Comparison of ENCODE assay signal across 13 cellular contexts in the genomic region with DNA sequence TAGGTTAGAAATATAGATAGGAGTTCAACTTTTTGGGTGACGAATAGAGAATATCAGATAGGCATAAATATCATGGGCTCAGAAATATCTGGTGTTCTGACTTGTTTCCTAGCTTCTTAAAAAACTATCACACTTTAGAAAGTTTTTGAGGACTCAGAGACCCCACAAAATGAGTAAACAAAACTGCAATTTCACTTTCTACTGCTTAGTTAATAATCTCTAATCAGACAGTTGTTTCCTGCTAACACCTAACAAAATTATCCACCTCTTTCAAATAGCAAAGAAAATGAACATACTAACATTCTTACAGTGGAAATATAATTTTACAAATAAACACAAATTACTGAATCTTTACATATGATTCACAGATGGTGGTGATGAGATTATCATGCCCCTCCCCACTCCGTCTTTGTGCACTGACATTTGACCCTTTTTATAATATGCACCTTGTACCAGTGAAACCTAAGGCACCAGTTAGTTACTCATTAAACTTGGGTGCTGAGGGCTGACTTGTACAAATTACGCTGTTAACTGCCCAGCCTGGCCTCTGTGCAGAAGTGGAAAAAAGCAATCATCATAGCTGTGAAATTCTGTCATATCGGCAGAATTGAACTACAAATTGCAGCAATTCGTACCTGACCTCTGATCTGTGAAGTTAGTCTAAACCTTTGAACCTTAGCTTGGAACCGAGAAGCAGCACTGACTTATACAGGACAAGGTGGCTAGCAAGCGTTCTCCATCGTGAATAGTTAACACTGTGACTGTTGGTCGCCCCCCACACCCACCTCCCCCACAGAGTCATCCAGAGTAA.
DNase-seq lines count a peak whose midpoint lies in the region; ATAC-seq, FAIRE-seq and TF ChIP-seq lines count a peak whose summit lies in the region.
"Had no signal": no experiment of that assay in that cellular context is flagged by ENCODE, and none has a peak within 500 bp of the region (broad histone marks: within the 10 kb centered on the region; RNA-seq: fewer than 3 reads in every experiment).

No MANE protein-coding gene starts in this region.

- intact Hi-C loops in GM12878 (cut with micrococcal nuclease; ENCODE audit: unreplicated experiment), result no loop called here
- intact Hi-C loops in activated T-helper 2 cell treated with anti-CD3 and anti-CD28 coated beads, Interferon-gamma antibody, Interleukin-2, Interleukin-4, amounts not matched to agents 10 μg/mL and 5 μg/mL and 100 μg/mL, durations not matched to agents 14 hours and 24 hours and 36 hours (cut with micrococcal nuclease), result loop anchor here (1.0 kb wide), 1 partner anchor 8 kb away; no protein-coding TSS in a partner anchor

- no peaks in the 10 kb centered on the region for H3K9me3 Mint-ChIP-seq in activated T-helper 2 cell treated with anti-CD3 and anti-CD28 coated beads, Interferon-gamma antibody, Interleukin-2, Interleukin-4, amounts not matched to agents 10 μg/mL and 5 μg/mL and 100 μg/mL, durations not matched to agents 14 hours and 24 hours and 36 hours
- H3K9me3 Mint-ChIP-seq: brain; CD4-positive, alpha-beta memory T cell; immature natural killer cell had no signal

- H3K27me3 Mint-ChIP-seq in activated T-helper 2 cell treated with anti-CD3 and anti-CD28 coated beads, Interferon-gamma antibody, Interleukin-2, Interleukin-4, amounts not matched to agents 10 μg/mL and 5 μg/mL and 100 μg/mL, durations not matched to agents 14 hours and 24 hours and 36 hours (ENCODE audit: low read depth), result no peaks in the 10 kb centered on the region
- H3K27me3 Mint-ChIP-seq: brain had no signal

- TF ChIP-seq CTCF in GM12878 (IDR thresholded peaks at IDR 0.05 in 2 of 3, conservative IDR thresholded peaks at IDR 0.05 in 1 of 3; ENCODE audit: control insufficient read depth in 2 of 3, extremely low read depth in 1 of 3, insufficient read depth in 1 of 3, low read depth in 3 of 3, low read length in 3 of 3), result no peak
- TF ChIP-seq CTCF in omental fat pad (IDR thresholded peaks at IDR 0.05), result no peak

- peak; percentile 47 for FAIRE-seq in GM12878 (lab: Jason Lieb, UNC)

- peak overlapping the region; percentile 47 for H3K4me2 ChIP-seq in GM12878 (ENCODE audit: control insufficient read depth, insufficient read depth)

- no peak for TF ChIP-seq POLR2A in GM12878 (IDR thresholded peaks at IDR 0.05; ENCODE audit: low read depth, low read length)

- POLR2A ChIA-PET in GM12878 (lab: Charles Lee), result interaction anchor here (1.0 to 4.7 kb wide), 3 partner anchors 12 to 42 kb away, joined by 3 to 29 read pairs (median 6); no protein-coding TSS in a partner anchor

- H3K27ac ChIP-seq in GM12878 (ENCODE audit: control insufficient read depth, insufficient read depth), result no peak overlapping the region
- H3K27ac ChIP-seq: HL-60 had no signal

- H3K4me1 Mint-ChIP-seq in activated T-helper 2 cell treated with anti-CD3 and anti-CD28 coated beads, Interferon-gamma antibody, Interleukin-2, Interleukin-4, amounts not matched to agents 10 μg/mL and 5 μg/mL and 100 μg/mL, durations not matched to agents 14 hours and 24 hours and 36 hours (ENCODE audit: low read depth), result peaks cover 35% of the 10 kb centered on the region
- H3K4me1 Mint-ChIP-seq: immature natural killer cell had no signal

- H3K36me3 Mint-ChIP-seq in activated T-helper 2 cell treated with anti-CD3 and anti-CD28 coated beads, Interferon-gamma antibody, Interleukin-2, Interleukin-4, amounts not matched to agents 10 μg/mL and 5 μg/mL and 100 μg/mL, durations not matched to agents 14 hours and 24 hours and 36 hours (ENCODE audit: low read depth), result peaks cover 6% of the 10 kb centered on the region
- H3K36me3 Mint-ChIP-seq: brain; CD4-positive, alpha-beta memory T cell; immature natural killer cell had no signal

- SMC1A ChIA-PET in GM12878 (lab: Charles Lee; ENCODE audit: uncharacterized antibody, unreplicated experiment), result interaction anchor here (0.8 to 9.9 kb wide), 24 partner anchors 10 to 244 kb away, joined by 3 to 102 read pairs (median 3); no protein-coding TSS in a partner anchor

- RAD21 ChIA-PET in GM12878 (lab: Charles Lee; ENCODE audit: unreplicated experiment), result interaction anchor here (0.8 to 4.3 kb wide), 25 partner anchors 10 to 417 kb away, joined by 3 to 28 read pairs (median 5); a partner anchor contains a TSS

- H2AFZ ChIP-seq in GM12878 (ENCODE audit: control insufficient read depth, low read depth, low read length), result no peak overlapping the region

- peaks cover 12% of the 10 kb centered on the region for H3K4me1 ChIP-seq in GM12878 (ENCODE audit: control insufficient read depth, insufficient read depth, low read length)

- ATAC-seq in GM18861 (IDR thresholded peaks at IDR 0.05; ENCODE audit: unreplicated experiment), result peak; percentile 78
- peak; percentile 57 for ATAC-seq in HG02970 (IDR thresholded peaks at IDR 0.05; ENCODE audit: low FRiP score, unreplicated experiment)
- ATAC-seq in GM12878, result peak; percentile 94
- ATAC-seq in omental fat pad (ENCODE audit: low FRiP score), result peak; percentile 61
- ATAC-seq in GM18858 (IDR thresholded peaks at IDR 0.05; ENCODE audit: unreplicated experiment), result no peak

- H3K9me3 ChIP-seq in GM12878 (replicated peaks; ENCODE audit: control insufficient read depth, insufficient read depth, low read length), result no peaks in the 10 kb centered on the region

- no peak for TF ChIP-seq RAD21 in GM12878 (IDR thresholded peaks at IDR 0.05; ENCODE audit: insufficient read depth, low read depth, low read length)

- in situ Hi-C loops in GM12878 (cut with MboI), result no loop called here

- CTCF ChIA-PET in GM12878 (lab: Yijun Ruan, JAX), result interaction anchor here (0.9 to 3.3 kb wide), 13 partner anchors 9 to 245 kb away, joined by 3 to 16 read pairs (median 4); no protein-coding TSS in a partner anchor

- H3K27ac Mint-ChIP-seq in activated T-helper 2 cell treated with anti-CD3 and anti-CD28 coated beads, Interferon-gamma antibody, Interleukin-2, Interleukin-4, amounts not matched to agents 10 μg/mL and 5 μg/mL and 100 μg/mL, durations not matched to agents 14 hours and 24 hours and 36 hours, result no peak overlapping the region
- H3K27ac Mint-ChIP-seq: CD4-positive, alpha-beta memory T cell; immature natural killer cell had no signal

- no peak overlapping the region for H3K4me3 ChIP-seq in GM12878

- H3K27me3 ChIP-seq in GM12878 (replicated peaks in 1 of 2; ENCODE audit: control insufficient read depth in 2 of 2, insufficient read depth in 2 of 2, low read length in 1 of 2), result no peaks in the 10 kb centered on the region

- DNase-seq in GM12878 (ENCODE audit: low read depth, low spot score) (peak; percentile 46), omental fat pad (ENCODE audit: low spot score) (no peak), NCI-H1930 (lab: John Stamatoyannopoulos, UW) (no peak), AG08396 (ENCODE audit: low spot score) (no peak)
- no peak for DNase-seq in activated T-helper 2 cell treated with anti-CD3 and anti-CD28 coated beads, Interferon-gamma antibody, Interleukin-2, Interleukin-4, amounts not matched to agents 10 μg/mL and 5 μg/mL and 100 μg/mL, durations not matched to agents 14 hours and 24 hours and 36 hours (ENCODE audit: low spot score)
- DNase-seq: CD4-positive, alpha-beta memory T cell; immature natural killer cell; occipital lobe had no signal

- H3K79me2 ChIP-seq in GM12878 (ENCODE audit: control insufficient read depth, insufficient read depth, low read length), result peaks cover 44% of the 10 kb centered on the region

- no peak overlapping the region for H3K4me3 Mint-ChIP-seq in activated T-helper 2 cell treated with anti-CD3 and anti-CD28 coated beads, Interferon-gamma antibody, Interleukin-2, Interleukin-4, amounts not matched to agents 10 μg/mL and 5 μg/mL and 100 μg/mL, durations not matched to agents 14 hours and 24 hours and 36 hours (ENCODE audit: low read depth)
- H3K4me3 Mint-ChIP-seq: immature natural killer cell had no signal

- TSS peak; percentile 17 for BruUV-seq in GM12878 (replicated peaks; lab: Mats Ljungman, UMichigan)

- TF ChIP-seq EP300 in GM12878 (IDR thresholded peaks at IDR 0.05; ENCODE audit: borderline replicate concordance in 1 of 2, control insufficient read depth in 1 of 2, low read depth in 2 of 2, low read length in 2 of 2), result 0 out of 4 replicates have a peak, but pooled peaks of 1 of the 2 experiments have one; percentile 52

- no peaks in the 10 kb centered on the region for H4K20me1 ChIP-seq in GM12878 (ENCODE audit: control insufficient read depth, insufficient read depth)

- WGBS in GM12878 (ENCODE audit: insufficient coverage, insufficient replicate concordance, low lambda C conversion rate, missing lambda C conversion rate), result over 99% methylated on average over 9 of the region's 9 CpGs

- peaks cover 0 to 6% of the 10 kb centered on the region in 2 experiments; a peak in 2 of 4 replicates for H3K36me3 ChIP-seq in GM12878 (ENCODE audit: control insufficient read depth in 2 of 2, insufficient read depth in 2 of 2, low read length in 1 of 2)

- H3K9ac ChIP-seq in GM12878 (ENCODE audit: control insufficient read depth, insufficient read depth, low read length), result no peak overlapping the region

TF ChIP-seq in GM12878, 131 proteins besides CTCF, POLR2A, EP300 and RAD21 (continues in another document):
- peak; percentile 78 for TF ChIP-seq NBN (IDR thresholded peaks at IDR 0.05)
- TF ChIP-seq, protein P1, sequence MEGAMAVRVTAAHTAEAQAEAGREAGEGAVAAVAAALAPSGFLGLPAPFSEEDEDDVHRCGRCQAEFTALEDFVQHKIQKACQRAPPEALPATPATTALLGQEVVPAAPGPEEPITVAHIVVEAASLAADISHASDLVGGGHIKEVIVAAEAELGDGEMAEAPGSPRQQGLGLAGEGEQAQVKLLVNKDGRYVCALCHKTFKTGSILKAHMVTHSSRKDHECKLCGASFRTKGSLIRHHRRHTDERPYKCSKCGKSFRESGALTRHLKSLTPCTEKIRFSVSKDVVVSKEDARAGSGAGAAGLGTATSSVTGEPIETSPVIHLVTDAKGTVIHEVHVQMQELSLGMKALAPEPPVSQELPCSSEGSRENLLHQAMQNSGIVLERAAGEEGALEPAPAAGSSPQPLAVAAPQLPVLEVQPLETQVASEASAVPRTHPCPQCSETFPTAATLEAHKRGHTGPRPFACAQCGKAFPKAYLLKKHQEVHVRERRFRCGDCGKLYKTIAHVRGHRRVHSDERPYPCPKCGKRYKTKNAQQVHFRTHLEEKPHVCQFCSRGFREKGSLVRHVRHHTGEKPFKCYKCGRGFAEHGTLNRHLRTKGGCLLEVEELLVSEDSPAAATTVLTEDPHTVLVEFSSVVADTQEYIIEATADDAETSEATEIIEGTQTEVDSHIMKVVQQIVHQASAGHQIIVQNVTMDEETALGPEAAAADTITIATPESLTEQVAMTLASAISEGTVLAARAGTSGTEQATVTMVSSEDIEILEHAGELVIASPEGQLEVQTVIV (IDR thresholded peaks at IDR 0.05; ENCODE audit: borderline replicate concordance, partially characterized antibody), result peak; percentile 80
- TF ChIP-seq HDGF (IDR thresholded peaks at IDR 0.05), result peak; percentile 53; the same call in 1 of the 2 replicates
